ENCODE assay signal across 8 cellular contexts in the genomic region with DNA sequence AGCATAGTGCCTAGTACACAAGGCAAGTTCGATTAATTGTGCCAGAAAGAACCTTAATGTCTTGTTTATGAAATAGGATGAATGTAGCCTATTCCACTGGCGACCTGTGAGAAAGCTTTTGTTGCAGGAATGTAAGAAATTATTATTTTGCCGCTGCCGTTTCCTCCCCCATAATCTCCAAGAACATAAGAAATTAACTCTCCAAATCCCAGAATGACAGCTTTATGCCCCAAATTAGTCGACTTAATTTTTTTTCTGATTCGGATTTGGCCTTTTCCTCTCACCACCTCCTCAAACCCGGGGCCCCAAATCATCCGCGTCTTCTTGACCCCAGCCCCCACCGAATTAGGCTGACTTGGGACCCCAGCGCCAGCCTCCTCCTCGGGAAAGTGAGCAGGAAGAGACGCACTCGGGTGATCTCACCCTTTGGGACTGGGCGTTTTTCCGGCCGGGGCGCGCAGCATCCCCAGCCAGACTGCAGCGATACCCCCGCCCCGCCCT. TPM values are rescaled to one million over a fixed set of nuclear protein-coding genes. Genes with fewer than 3 reads are reported as not detected.
DNase-seq lines count a peak whose midpoint lies in the region; ATAC-seq, FAIRE-seq and TF ChIP-seq lines count a peak whose summit lies in the region.

No MANE protein-coding gene starts in this region.

- H3K27me3 ChIP-seq in small intestine (ENCODE audit: control insufficient read depth in 2 of 2, insufficient read depth in 2 of 2, low read length in 2 of 2), result no peaks in the 10 kb centered on the region

- TF ChIP-seq CTCF in WI38 (IDR thresholded peaks at IDR 0.05; ENCODE audit: low read depth, low read length), result no peak

- H3K27ac ChIP-seq in small intestine (ENCODE audit: low read depth in 1 of 2, low read length in 1 of 2), result peak overlapping the region; percentile 91 to 98

- ATAC-seq in GM18909 (IDR thresholded peaks at IDR 0.05; ENCODE audit: poor library complexity, unreplicated experiment), result no peak

- H3K9me3 ChIP-seq in small intestine (ENCODE audit: control insufficient read depth, low read depth), result no peaks in the 10 kb centered on the region

- 4 to 5% (median 4%) methylated on average over 22 of the region's 22 CpGs for WGBS in small intestine, 3 donors

- no peaks in the 10 kb centered on the region for H3K36me3 ChIP-seq in small intestine (ENCODE audit: control insufficient read depth in 2 of 2, insufficient read depth in 2 of 2, low read length in 2 of 2)

- peaks cover 2 to 11% of the 10 kb centered on the region in 2 donors for H3K4me1 ChIP-seq in small intestine (ENCODE audit: control insufficient read depth in 2 of 2, insufficient read depth in 1 of 2, low read depth in 1 of 2, low read length in 1 of 2)

- no peak for TF ChIP-seq POLR2A in erythroblast (IDR thresholded peaks at IDR 0.05; ENCODE audit: low read length)

- H3K4me3 ChIP-seq in WI38 (ENCODE audit: low read depth, low read length), result peak overlapping the region; percentile 67
- H3K4me3 ChIP-seq in small intestine (ENCODE audit: low read depth in 1 of 2, low read length in 2 of 2), result peak overlapping the region; percentile 45 to 97

- DNase-seq in NCI-H526 treated with DMSO at 0.1 percent for 48 hours (lab: John Stamatoyannopoulos, UW), result peak; percentile 3
- DNase-seq in NCI-H526 (lab: John Stamatoyannopoulos, UW), result no peak
- peak; percentile 92 for DNase-seq in hepatic stellate cell (ENCODE audit: low spot score)
- DNase-seq in small intestine, result no peak
- no peak for DNase-seq in SKM-1 treated with dmso at 0.1 percent for 144 hours (lab: John Stamatoyannopoulos, UW; ENCODE audit: unreplicated experiment)
- DNase-seq in erythroblast (lab: John Stamatoyannopoulos, UW), result no peak

- no peak for FAIRE-seq in small intestine (lab: Jason Lieb, UNC)

RNA-seq across cellular contexts. Expression of a gene that starts 0.7 kb away (rescaled TPM):
- 100 to 1,000 TPM in 2 of 3 donors, 10 to 100 TPM in 1; 98.1 to 154 (median 150) TPM for polyA plus RNA-seq in small intestine

RNA-seq across cellular contexts. Expression of a gene that starts 47.2 kb away (rescaled TPM):
- polyA plus RNA-seq in small intestine, result 10 to 100 TPM; 17.8 to 21.2 (median 21.0) TPM

Comparison
In these comparisons a context has a peak if more than half of its experiments do, and no peak if none do; other contexts are left out.
1. DNase-seq: peak in NCI-H526 treated with DMSO at 0.1 percent for 48 hours (single experiment) and hepatic stellate cell (single experiment); none in NCI-H526 (0 of 2), small intestine (single experiment), SKM-1 treated with dmso at 0.1 percent for 144 hours (single experiment) and erythroblast (0 of 2).